In the genomic region with DNA sequence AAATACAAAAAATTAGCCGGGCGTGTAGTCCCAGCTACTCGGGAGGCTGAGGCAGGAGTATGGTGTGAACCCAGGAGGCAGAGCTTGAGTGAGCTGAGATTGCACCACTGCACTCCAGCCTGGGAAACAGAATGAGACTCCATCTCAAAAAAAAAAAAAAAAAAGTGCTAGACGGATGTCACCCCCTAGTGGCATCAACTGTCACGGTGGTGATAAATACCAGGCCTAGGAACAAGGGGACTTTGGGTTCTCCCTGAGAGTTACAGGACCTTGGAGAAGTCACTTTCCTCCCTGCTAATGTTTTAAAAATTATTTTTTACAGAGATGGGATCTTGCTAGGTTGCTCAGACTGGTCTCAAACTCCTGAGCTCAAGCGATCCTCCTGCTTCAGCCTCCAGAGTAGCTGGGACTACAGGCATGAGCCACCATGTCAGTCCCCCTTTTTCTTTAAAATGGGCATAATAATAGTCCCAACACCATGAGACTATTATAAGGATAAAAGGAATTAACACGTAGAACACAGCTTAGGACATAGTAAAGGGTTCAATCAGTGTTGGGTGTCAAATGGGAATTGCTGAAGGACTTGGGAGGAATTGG, we compare ENCODE assay signal across 8 cellular contexts. TPM values are rescaled to one million over a fixed set of nuclear protein-coding genes. Genes with fewer than 3 reads are reported as not detected.
DNase-seq lines count a peak whose midpoint lies in the region; ATAC-seq and TF ChIP-seq lines count a peak whose summit lies in the region.

No MANE protein-coding gene starts in this region.

- H3K27me3 ChIP-seq in SK-N-SH (ENCODE audit: insufficient read depth) (peaks cover 21% of the 10 kb centered on the region), sigmoid colon (peaks cover 0 to 52% (median 39%) of the 10 kb centered on the region in 3 donors)

- no peaks in the 10 kb centered on the region for H4K20me1 ChIP-seq in SK-N-SH (ENCODE audit: insufficient read depth)

- CTCF ChIA-PET in SK-N-SH (lab: Yijun Ruan, JAX): interaction anchor here (0.6 to 2.8 kb wide), 6 partner anchors 9 to 662 kb away, joined by 3 to 15 read pairs (median 4); no protein-coding TSS in a partner anchor

- H3F3A ChIP-seq in SK-N-SH (replicated peaks; ENCODE audit: insufficient read depth): no peaks in the 10 kb centered on the region

- no peak overlapping the region for H2AFZ ChIP-seq in SK-N-SH (ENCODE audit: low read depth)

- POLR2A ChIA-PET in SK-N-SH (lab: Yijun Ruan, JAX): no interaction called here

- no peaks in the 10 kb centered on the region for H3K9me2 ChIP-seq in SK-N-SH

- TF ChIP-seq CTCF in SK-N-SH (IDR thresholded peaks at IDR 0.05): peak; percentile 57
- peak; percentile 51 for TF ChIP-seq CTCF in LNCAP (IDR thresholded peaks at IDR 0.05)
- TF ChIP-seq CTCF in astrocyte of the spinal cord (IDR thresholded peaks at IDR 0.05; ENCODE audit: low read depth, low read length): peak; percentile 35
- no peak for TF ChIP-seq CTCF in sigmoid colon (IDR thresholded peaks at IDR 0.05)

- WGBS in SK-N-SH (ENCODE audit: low lambda C conversion rate): 68% methylated on average over 7 of the region's 7 CpGs
- 57 to 66% methylated on average over 7 of the region's 7 CpGs for WGBS in sigmoid colon, 2 donors

- H3K36me3 ChIP-seq in SK-N-SH (replicated peaks in 1 of 2; ENCODE audit: control insufficient read depth in 1 of 2, insufficient read depth in 2 of 2, low read length in 1 of 2): no peaks in the 10 kb centered on the region
- H3K36me3 ChIP-seq in sigmoid colon: no peaks in the 10 kb centered on the region

- DNase-seq in SK-N-SH (peak; percentile 78), astrocyte of the spinal cord (ENCODE audit: low read depth, low spot score) (no peak), sigmoid colon (peak; percentile 3), HPDE6-E6E7 (ENCODE audit: extremely low spot score) (no peak)
- no peak for DNase-seq in effector CD4-positive, alpha-beta T cell

- TF ChIP-seq EP300 in SK-N-SH (IDR thresholded peaks at IDR 0.05; ENCODE audit: borderline replicate concordance in 1 of 2, low read depth in 1 of 2, low read length in 1 of 2): no peak
- TF ChIP-seq EP300 in sigmoid colon (IDR thresholded peaks at IDR 0.05): no peak

- in situ Hi-C loops in astrocyte of the spinal cord (cut with HindIII; ENCODE audit: low sequenced_read_pairs): no loop called here

- TF ChIP-seq POLR2A in sigmoid colon (IDR thresholded peaks at IDR 0.05): no peak

- no peak overlapping the region for H3K27ac ChIP-seq in SK-N-SH (ENCODE audit: low read depth in 2 of 2, low read length in 1 of 2)
- H3K27ac ChIP-seq in sigmoid colon: no peak overlapping the region

- H3K4me2 ChIP-seq in SK-N-SH: no peak overlapping the region

- no peaks in the 10 kb centered on the region for H3K9me3 ChIP-seq in SK-N-SH
- no peaks in the 10 kb centered on the region for H3K9me3 ChIP-seq in sigmoid colon

- intact Hi-C loops in sigmoid colon (cut with DNase I): no loop called here

- ATAC-seq in SK-N-SH treated with all-trans-retinoic acid at 6 μM for 48 hours: no peak; the same call in 1 of the 3 replicates
- ATAC-seq in activated CD4-positive, CD25-positive, alpha-beta regulatory T cell treated with anti-CD3 and anti-CD28 coated beads, Interleukin-2, amount 50 U/mL, for 24 hours: no peak

- H3K79me2 ChIP-seq in SK-N-SH (ENCODE audit: insufficient read depth): no peaks in the 10 kb centered on the region

- TF ChIP-seq RAD21 in SK-N-SH (IDR thresholded peaks at IDR 0.05; ENCODE audit: low read length): peak; percentile 51

- H3K4me1 ChIP-seq in SK-N-SH (ENCODE audit: control insufficient read depth in 1 of 2, insufficient read depth in 2 of 2, low read depth in 1 of 2, low read length in 1 of 2) (peaks cover 0 to 18% of the 10 kb centered on the region in 2 experiments; a peak in 1 of 4 replicates), sigmoid colon (peaks cover 0 to 18% (median 15%) of the 10 kb centered on the region in 4 donors)

- no peak overlapping the region for H3K4me3 ChIP-seq in SK-N-SH (ENCODE audit: low read depth in 2 of 2, low read length in 1 of 2)
- no peak overlapping the region for H3K4me3 ChIP-seq in astrocyte of the spinal cord (ENCODE audit: low read depth, low read length)
- H3K4me3 ChIP-seq in sigmoid colon: no peak overlapping the region

- H3K9ac ChIP-seq in SK-N-SH: no peak overlapping the region

TF ChIP-seq in SK-N-SH, 30 proteins besides CTCF, POLR2A, EP300 and RAD21 (continues in another document):
- TF ChIP-seq MXI1 (IDR thresholded peaks at IDR 0.05; ENCODE audit: low read depth, low read length) (no peak), MEF2A (IDR thresholded peaks at IDR 0.05; ENCODE audit: borderline replicate concordance, low read depth) (no peak), RXRA (IDR thresholded peaks at IDR 0.05; ENCODE audit: borderline replicate concordance, low read depth) (no peak), RFX5 (IDR thresholded peaks at IDR 0.05; ENCODE audit: low read length) (no peak), TAF1 (IDR thresholded peaks at IDR 0.05; ENCODE audit: borderline replicate concordance, low read depth, low read length) (no peak), SIN3A (IDR thresholded peaks at IDR 0.05; ENCODE audit: borderline replicate concordance, low read depth, low read length) (no peak), SMC3 (IDR thresholded peaks at IDR 0.05; ENCODE audit: low read depth, low read length) (no peak; the same call in 1 of the 2 replicates), NRF1 (IDR thresholded peaks at IDR 0.05; ENCODE audit: low read depth, low read length) (no peak)
- TF ChIP-seq, protein P1, sequence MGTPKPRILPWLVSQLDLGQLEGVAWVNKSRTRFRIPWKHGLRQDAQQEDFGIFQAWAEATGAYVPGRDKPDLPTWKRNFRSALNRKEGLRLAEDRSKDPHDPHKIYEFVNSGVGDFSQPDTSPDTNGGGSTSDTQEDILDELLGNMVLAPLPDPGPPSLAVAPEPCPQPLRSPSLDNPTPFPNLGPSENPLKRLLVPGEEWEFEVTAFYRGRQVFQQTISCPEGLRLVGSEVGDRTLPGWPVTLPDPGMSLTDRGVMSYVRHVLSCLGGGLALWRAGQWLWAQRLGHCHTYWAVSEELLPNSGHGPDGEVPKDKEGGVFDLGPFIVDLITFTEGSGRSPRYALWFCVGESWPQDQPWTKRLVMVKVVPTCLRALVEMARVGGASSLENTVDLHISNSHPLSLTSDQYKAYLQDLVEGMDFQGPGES (IDR thresholded peaks at IDR 0.05; ENCODE audit: low read depth, low read length): no peak

TF ChIP-seq in SK-N-SH treated with all-trans-retinoic acid at 6 μM for 48 hours, 23 proteins besides CTCF, POLR2A, EP300 and RAD21:
- TF ChIP-seq SNAI2 (CRISPR knock-in tag; IDR thresholded peaks at IDR 0.05): no peak
- no peak for TF ChIP-seq PPARA (CRISPR knock-in tag; IDR thresholded peaks at IDR 0.05; ENCODE audit: borderline replicate concordance)
- no peak for TF ChIP-seq ARNTL (CRISPR knock-in tag; IDR thresholded peaks at IDR 0.05; ENCODE audit: borderline replicate concordance, low read depth)
- TF ChIP-seq, protein P2, sequence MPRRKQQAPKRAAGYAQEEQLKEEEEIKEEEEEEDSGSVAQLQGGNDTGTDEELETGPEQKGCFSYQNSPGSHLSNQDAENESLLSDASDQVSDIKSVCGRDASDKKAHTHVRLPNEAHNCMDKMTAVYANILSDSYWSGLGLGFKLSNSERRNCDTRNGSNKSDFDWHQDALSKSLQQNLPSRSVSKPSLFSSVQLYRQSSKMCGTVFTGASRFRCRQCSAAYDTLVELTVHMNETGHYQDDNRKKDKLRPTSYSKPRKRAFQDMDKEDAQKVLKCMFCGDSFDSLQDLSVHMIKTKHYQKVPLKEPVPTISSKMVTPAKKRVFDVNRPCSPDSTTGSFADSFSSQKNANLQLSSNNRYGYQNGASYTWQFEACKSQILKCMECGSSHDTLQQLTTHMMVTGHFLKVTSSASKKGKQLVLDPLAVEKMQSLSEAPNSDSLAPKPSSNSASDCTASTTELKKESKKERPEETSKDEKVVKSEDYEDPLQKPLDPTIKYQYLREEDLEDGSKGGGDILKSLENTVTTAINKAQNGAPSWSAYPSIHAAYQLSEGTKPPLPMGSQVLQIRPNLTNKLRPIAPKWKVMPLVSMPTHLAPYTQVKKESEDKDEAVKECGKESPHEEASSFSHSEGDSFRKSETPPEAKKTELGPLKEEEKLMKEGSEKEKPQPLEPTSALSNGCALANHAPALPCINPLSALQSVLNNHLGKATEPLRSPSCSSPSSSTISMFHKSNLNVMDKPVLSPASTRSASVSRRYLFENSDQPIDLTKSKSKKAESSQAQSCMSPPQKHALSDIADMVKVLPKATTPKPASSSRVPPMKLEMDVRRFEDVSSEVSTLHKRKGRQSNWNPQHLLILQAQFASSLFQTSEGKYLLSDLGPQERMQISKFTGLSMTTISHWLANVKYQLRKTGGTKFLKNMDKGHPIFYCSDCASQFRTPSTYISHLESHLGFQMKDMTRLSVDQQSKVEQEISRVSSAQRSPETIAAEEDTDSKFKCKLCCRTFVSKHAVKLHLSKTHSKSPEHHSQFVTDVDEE (CRISPR knock-in tag; IDR thresholded peaks at IDR 0.05): no peak

RNA-seq across cellular contexts. Expression of gene TMEM130, which starts 2.6 kb away (rescaled TPM):
- polyA plus RNA-seq in SK-N-SH (2012; rRNA removed) (1.2 and 1.3 TPM in 2 replicates), sigmoid colon (1 to 10 TPM in 1 of 3 donors, not detected in 2; 2.2 TPM)
- polyA plus RNA-seq in SK-N-SH (2012; cell fraction: cytosol; rRNA removed): 0.54 and 0.76 TPM in 2 replicates
- polyA plus RNA-seq in SK-N-SH (2012; cell fraction: nucleus; rRNA removed): 1.7 and 2.0 TPM in 2 replicates
- 1 to 10 TPM; 2.1 to 3.3 (median 3.1) TPM for total RNA-seq in sigmoid colon

RNA-seq across cellular contexts. Expression of gene TRRAP, which starts 5.9 kb away (rescaled TPM):
- polyA plus RNA-seq in SK-N-SH (2012; rRNA removed): 19.6 and 24.9 TPM in 2 replicates
- polyA plus RNA-seq in SK-N-SH (2012; cell fraction: cytosol; rRNA removed): 11.9 and 16.5 TPM in 2 replicates
- polyA plus RNA-seq in SK-N-SH (2012; cell fraction: nucleus; rRNA removed): 48.2 and 49.1 TPM in 2 replicates
- total RNA-seq in sigmoid colon: 10 to 100 TPM; 18.9 to 35.5 (median 24.0) TPM
- 10 to 100 TPM in 1 of 3 donors, 1 to 10 TPM in 2; 2.4 to 17.8 (median 3.9) TPM for polyA plus RNA-seq in sigmoid colon

Comparison
In these comparisons a context has a peak if more than half of its experiments do, and no peak if none do; other contexts are left out.
1. DNase-seq: peak in SK-N-SH (single experiment) and sigmoid colon (single experiment); none in astrocyte of the spinal cord (single experiment), HPDE6-E6E7 (single experiment) and effector CD4-positive, alpha-beta T cell (single experiment).
2. CTCF ChIP-seq: peak in SK-N-SH (single experiment), LNCAP (single experiment) and astrocyte of the spinal cord (single experiment); none in sigmoid colon (0 of 4).